Comparison of ENCODE assay signal across 17 cellular contexts in genomic region chr11:62925308-62925707, GRCh38. TPM values are rescaled to one million over a fixed set of nuclear protein-coding genes. Genes with fewer than 3 reads are reported as not detected.
DNase-seq lines count a peak whose midpoint lies in the region; ATAC-seq and TF ChIP-seq lines count a peak whose summit lies in the region.
"Had no signal": no experiment of that assay in that cellular context is flagged by ENCODE, and none has a peak within 500 bp of the region (broad histone marks: within the 10 kb centered on the region; RNA-seq: fewer than 3 reads in every experiment).

No MANE protein-coding gene starts in this region.

- H3K36me3 Mint-ChIP-seq in activated T-cell treated with anti-CD3 and anti-CD28 coated beads, Interleukin-2, amount 50 U/mL, for 24 hours (ENCODE audit: low read depth): no peaks in the 10 kb centered on the region
- no peaks in the 10 kb centered on the region for H3K36me3 Mint-ChIP-seq in activated B cell treated with CpG ODN at 0.5 μM for 24 hours (ENCODE audit: low read depth)

- no peaks in the 10 kb centered on the region for H3K9me3 Mint-ChIP-seq in activated T-cell treated with anti-CD3 and anti-CD28 coated beads, Interleukin-2, amount 50 U/mL, for 24 hours
- H3K9me3 Mint-ChIP-seq in activated B cell treated with CpG ODN at 0.5 μM for 24 hours: no peaks in the 10 kb centered on the region

- TF ChIP-seq CTCF in activated B cell treated with CpG ODN at 0.5 μM for 24 hours (IDR thresholded peaks at IDR 0.05): no peak

- peak overlapping the region; percentile 41 for H3K4me3 Mint-ChIP-seq in activated T-cell treated with anti-CD3 and anti-CD28 coated beads, Interleukin-2, amount 50 U/mL, for 24 hours
- peak overlapping the region; percentile 38 for H3K4me3 Mint-ChIP-seq in activated B cell treated with CpG ODN at 0.5 μM for 24 hours

- peaks cover 85% of the 10 kb centered on the region for H3K27me3 ChIP-seq in skeletal muscle satellite cell (ENCODE audit: control insufficient read depth, insufficient read depth, low read length)

- intact Hi-C loops in activated B cell treated with CpG ODN at 0.5 μM for 24 hours (cut with micrococcal nuclease): no loop called here

- no peak for ATAC-seq in activated B cell treated with CpG ODN at 0.5 μM for 24 hours (ENCODE audit: low read depth)
- no peak for ATAC-seq in GM21447 (IDR thresholded peaks at IDR 0.05; ENCODE audit: unreplicated experiment)
- no peak for ATAC-seq in GM18858 (IDR thresholded peaks at IDR 0.05; ENCODE audit: unreplicated experiment)
- ATAC-seq: activated CD4-positive, CD25-positive, alpha-beta regulatory T cell treated with anti-CD3 and anti-CD28 coated beads, Interleukin-2, amount 50 U/mL, for 24 hours had no signal

- DNase-seq in activated T-cell treated with anti-CD3 and anti-CD28 coated beads, Interleukin-2, amount 50 U/mL, for 24 hours: no peak
- DNase-seq in activated T-cell treated with anti-CD3 and anti-CD28 coated beads for 4 hours (no peak), activated B cell treated with CpG ODN at 0.5 μM for 24 hours (no peak), iPS-NIHi11 (ENCODE audit: low spot score) (peak; percentile 50), NOMO-1 treated with dmso at 0.1 percent for 144 hours (lab: John Stamatoyannopoulos, UW; ENCODE audit: unreplicated experiment) (no peak)
- DNase-seq: DMS153, HCEC 1CT, NCI-H146 had no signal

- no peaks in the 10 kb centered on the region for H3K9me3 ChIP-seq in skeletal muscle satellite cell (replicated peaks; ENCODE audit: low read length)
- H3K9me3 ChIP-seq: vagina had no signal

- no peaks in the 10 kb centered on the region for H3K36me3 ChIP-seq in skeletal muscle satellite cell (ENCODE audit: insufficient read depth, low read length)
- H3K36me3 ChIP-seq: vagina had no signal

- peaks cover 34% of the 10 kb centered on the region for H3K4me1 Mint-ChIP-seq in activated T-cell treated with anti-CD3 and anti-CD28 coated beads, Interleukin-2, amount 50 U/mL, for 24 hours (ENCODE audit: low read depth)
- peaks cover 35% of the 10 kb centered on the region for H3K4me1 Mint-ChIP-seq in activated B cell treated with CpG ODN at 0.5 μM for 24 hours

- no peak overlapping the region for H3K4me3 ChIP-seq in skeletal muscle satellite cell (ENCODE audit: low read length)
- H3K4me3 ChIP-seq: SK-N-MC had no signal

- POLR2A ChIA-PET in activated B cell treated with CpG ODN at 0.5 μM for 24 hours (lab: Charles Lee): no interaction called here

- CTCF ChIA-PET in activated B cell treated with CpG ODN at 0.5 μM for 24 hours (lab: Charles Lee): no interaction called here

- no peak overlapping the region for H3K9ac ChIP-seq in skeletal muscle satellite cell (ENCODE audit: low read depth, low read length)

- H3K27me3 Mint-ChIP-seq in activated T-cell treated with anti-CD3 and anti-CD28 coated beads, Interleukin-2, amount 50 U/mL, for 24 hours: peaks cover 84% of the 10 kb centered on the region
- peaks cover 62% of the 10 kb centered on the region for H3K27me3 Mint-ChIP-seq in activated B cell treated with CpG ODN at 0.5 μM for 24 hours

- H3K4me1 ChIP-seq in skeletal muscle satellite cell (ENCODE audit: control insufficient read depth, insufficient read depth, low read length): peaks cover 22% of the 10 kb centered on the region

- no peak overlapping the region for H3K27ac Mint-ChIP-seq in activated T-cell treated with anti-CD3 and anti-CD28 coated beads, Interleukin-2, amount 50 U/mL, for 24 hours
- H3K27ac Mint-ChIP-seq in activated B cell treated with CpG ODN at 0.5 μM for 24 hours: no peak overlapping the region

- H3K4me2 ChIP-seq in skeletal muscle satellite cell (ENCODE audit: low read length): peak overlapping the region; percentile 81

RNA-seq across cellular contexts. Expression of gene CHRM1, which starts 4.1 kb away (rescaled TPM):
- total RNA-seq in activated B cell treated with CpG ODN at 0.5 μM for 24 hours: not detected in 2 replicates
- not detected in 2 replicates for total RNA-seq in skeletal muscle satellite cell (2012; rRNA removed)
- total RNA-seq: dermis microvascular lymphatic vessel endothelial cell, mononuclear cell, skeletal muscle tissue, vagina had no signal

RNA-seq across cellular contexts. Expression of gene SLC3A2, which starts 44.6 kb away (rescaled TPM):
- 270 and 274 TPM in 2 replicates for total RNA-seq in activated B cell treated with CpG ODN at 0.5 μM for 24 hours
- total RNA-seq in skeletal muscle satellite cell (2012; rRNA removed): 141 and 185 TPM in 2 replicates

RNA-seq across cellular contexts. Expression of gene SLC22A6, which starts 59.5 kb away (rescaled TPM):
- total RNA-seq in activated B cell treated with CpG ODN at 0.5 μM for 24 hours: not detected in 2 replicates
- not detected in 2 replicates for total RNA-seq in skeletal muscle satellite cell (2012; rRNA removed)
- total RNA-seq: dermis microvascular lymphatic vessel endothelial cell, mononuclear cell, skeletal muscle tissue, vagina had no signal
